Comparison of ENCODE assay signal across 7 cellular contexts in genomic region chr17:34337701-34338100, GRCh38. TPM values are rescaled to one million over a fixed set of nuclear protein-coding genes. Genes with fewer than 3 reads are reported as not detected.
"Had no signal": no experiment of that assay in that cellular context is flagged by ENCODE, and none has a peak within 500 bp of the region (broad histone marks: within the 10 kb centered on the region; RNA-seq: fewer than 3 reads in every experiment).

No MANE protein-coding gene starts in this region.

- ATAC-seq: GM23338, K562 had no signal

- H3K4me1 Mint-ChIP-seq: GM23338, H9 had no signal

- H3K4me3 Mint-ChIP-seq: GM23338, H9 had no signal

- H3K9me3 Mint-ChIP-seq: GM23338 had no signal

- H3K4me2 ChIP-seq: GM23338 had no signal

- H3K4me3 ChIP-seq: GM23338, K562 had no signal

- DNase-seq: H9, HCEC 1CT, IMR-90 had no signal

- H3K27ac Mint-ChIP-seq: GM23338, H9 had no signal

RNA-seq across cellular contexts. Expression of gene CCL8, which starts 18.5 kb away (rescaled TPM):
- total RNA-seq: GM23338, H1, H9, HT-29, IMR-90, K562 had no signal

RNA-seq across cellular contexts. Expression of gene CCL13, which starts 18.6 kb away (rescaled TPM):
- total RNA-seq: GM23338, H1, H9, HT-29, K562 had no signal

RNA-seq across cellular contexts. Expression of gene CCL1, which starts 25.3 kb away (rescaled TPM):
- total RNA-seq: GM23338, H1, H9, HT-29, IMR-90, K562 had no signal

RNA-seq across cellular contexts. Expression of gene CCL11, which starts 52.2 kb away (rescaled TPM):
- total RNA-seq: GM23338, H1, H9, HT-29, IMR-90, K562 had no signal
